ENCODE assay signal across 1 cellular context in genomic region chr1:24108334-24109165, GRCh38.
TF ChIP-seq lines count a peak whose summit lies in the region.

No MANE protein-coding gene starts in this region.

TF ChIP-seq in HepG2, 621 proteins besides CTCF, POLR2A, EP300 and RAD21 (continued from another document and continues in another):
- TF ChIP-seq, protein P1, sequence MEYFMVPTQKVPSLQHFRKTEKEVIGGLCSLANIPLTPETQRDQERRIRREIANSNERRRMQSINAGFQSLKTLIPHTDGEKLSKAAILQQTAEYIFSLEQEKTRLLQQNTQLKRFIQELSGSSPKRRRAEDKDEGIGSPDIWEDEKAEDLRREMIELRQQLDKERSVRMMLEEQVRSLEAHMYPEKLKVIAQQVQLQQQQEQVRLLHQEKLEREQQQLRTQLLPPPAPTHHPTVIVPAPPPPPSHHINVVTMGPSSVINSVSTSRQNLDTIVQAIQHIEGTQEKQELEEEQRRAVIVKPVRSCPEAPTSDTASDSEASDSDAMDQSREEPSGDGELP (IDR thresholded peaks at IDR 0.05; ENCODE audit: borderline replicate concordance, low read depth), result 0 out of 2 replicates have a peak, but pooled peaks have one; percentile 38
- TF ChIP-seq ARNT (IDR thresholded peaks at IDR 0.05), result no peak
- TF ChIP-seq ZSCAN9 (CRISPR knock-in tag; IDR thresholded peaks at IDR 0.05; ENCODE audit: borderline replicate concordance), result no peak
- no peak for TF ChIP-seq FOXP1 (IDR thresholded peaks at IDR 0.05)
- TF ChIP-seq FOXP1 (CRISPR knock-in tag; IDR thresholded peaks at IDR 0.05), result peak; percentile 44; the same call in 1 of the 2 replicates
- 0 out of 2 replicates have a peak, but pooled peaks have one; percentile 20 for TF ChIP-seq CREM (IDR thresholded peaks at IDR 0.05)
- TF ChIP-seq CREM (CRISPR knock-in tag; IDR thresholded peaks at IDR 0.05), result no peak
- no peak for TF ChIP-seq HMG20B (CRISPR knock-in tag; conservative IDR thresholded peaks at IDR 0.05)
- 0 out of 2 replicates have a peak, but pooled peaks have one; percentile 50 for TF ChIP-seq ZZZ3 (CRISPR knock-in tag; IDR thresholded peaks at IDR 0.05; ENCODE audit: borderline replicate concordance)
- TF ChIP-seq FOSL2 (CRISPR knock-in tag; IDR thresholded peaks at IDR 0.05), result peak; percentile 66
- TF ChIP-seq ZSCAN25 (CRISPR knock-in tag; IDR thresholded peaks at IDR 0.05), result 0 out of 2 replicates have a peak, but pooled peaks have one; percentile 64
- peak; percentile 89 for TF ChIP-seq RXRA (CRISPR knock-in tag; IDR thresholded peaks at IDR 0.05)
- TF ChIP-seq ZBTB7A (CRISPR knock-in tag; IDR thresholded peaks at IDR 0.05), result peak; percentile 50; the same call in 1 of the 2 replicates
- peak; percentile 57; the same call in 1 of the 2 replicates for TF ChIP-seq POLR2AphosphoS5 (IDR thresholded peaks at IDR 0.05; ENCODE audit: low read depth, low read length)
- peak; percentile 52; the same call in 1 of the 2 replicates for TF ChIP-seq KMT2B (CRISPR knock-in tag; IDR thresholded peaks at IDR 0.05)
- TF ChIP-seq MZF1 (CRISPR knock-in tag; IDR thresholded peaks at IDR 0.05; ENCODE audit: borderline replicate concordance), result 0 out of 2 replicates have a peak, but pooled peaks have one; percentile 18
- 0 out of 2 replicates have a peak, but pooled peaks have one; percentile 55 for TF ChIP-seq TSC22D2 (CRISPR knock-in tag; IDR thresholded peaks at IDR 0.05; ENCODE audit: borderline replicate concordance)
- TF ChIP-seq, protein P2, sequence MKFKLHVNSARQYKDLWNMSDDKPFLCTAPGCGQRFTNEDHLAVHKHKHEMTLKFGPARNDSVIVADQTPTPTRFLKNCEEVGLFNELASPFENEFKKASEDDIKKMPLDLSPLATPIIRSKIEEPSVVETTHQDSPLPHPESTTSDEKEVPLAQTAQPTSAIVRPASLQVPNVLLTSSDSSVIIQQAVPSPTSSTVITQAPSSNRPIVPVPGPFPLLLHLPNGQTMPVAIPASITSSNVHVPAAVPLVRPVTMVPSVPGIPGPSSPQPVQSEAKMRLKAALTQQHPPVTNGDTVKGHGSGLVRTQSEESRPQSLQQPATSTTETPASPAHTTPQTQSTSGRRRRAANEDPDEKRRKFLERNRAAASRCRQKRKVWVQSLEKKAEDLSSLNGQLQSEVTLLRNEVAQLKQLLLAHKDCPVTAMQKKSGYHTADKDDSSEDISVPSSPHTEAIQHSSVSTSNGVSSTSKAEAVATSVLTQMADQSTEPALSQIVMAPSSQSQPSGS (CRISPR knock-in tag; IDR thresholded peaks at IDR 0.05), result peak; percentile 65; the same call in 1 of the 2 replicates
- TF ChIP-seq ZNF691 (CRISPR knock-in tag; IDR thresholded peaks at IDR 0.05; ENCODE audit: borderline replicate concordance, low read depth), result peak; percentile 81; the same call in 1 of the 2 replicates
- no peak for TF ChIP-seq SOX6 (IDR thresholded peaks at IDR 0.05)
- peak; percentile 35; the same call in 1 of the 2 replicates for TF ChIP-seq SOX6 (CRISPR knock-in tag; IDR thresholded peaks at IDR 0.05)
- TF ChIP-seq E2F1 (CRISPR knock-in tag; IDR thresholded peaks at IDR 0.05), result no peak; the same call in 1 of the 2 replicates
- peak; percentile 60; the same call in 1 of the 2 replicates for TF ChIP-seq ZNF251 (CRISPR knock-in tag; IDR thresholded peaks at IDR 0.05)
- TF ChIP-seq, protein P3, sequence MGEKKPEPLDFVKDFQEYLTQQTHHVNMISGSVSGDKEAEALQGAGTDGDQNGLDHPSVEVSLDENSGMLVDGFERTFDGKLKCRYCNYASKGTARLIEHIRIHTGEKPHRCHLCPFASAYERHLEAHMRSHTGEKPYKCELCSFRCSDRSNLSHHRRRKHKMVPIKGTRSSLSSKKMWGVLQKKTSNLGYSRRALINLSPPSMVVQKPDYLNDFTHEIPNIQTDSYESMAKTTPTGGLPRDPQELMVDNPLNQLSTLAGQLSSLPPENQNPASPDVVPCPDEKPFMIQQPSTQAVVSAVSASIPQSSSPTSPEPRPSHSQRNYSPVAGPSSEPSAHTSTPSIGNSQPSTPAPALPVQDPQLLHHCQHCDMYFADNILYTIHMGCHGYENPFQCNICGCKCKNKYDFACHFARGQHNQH (CRISPR knock-in tag; IDR thresholded peaks at IDR 0.05), result peak; percentile 60
- 0 out of 2 replicates have a peak, but pooled peaks have one; percentile 39 for TF ChIP-seq POLR2G (IDR thresholded peaks at IDR 0.05; ENCODE audit: low read depth, low read length)
- 0 out of 2 replicates have a peak, but pooled peaks have one; percentile 8 for TF ChIP-seq ZBTB37 (CRISPR knock-in tag; IDR thresholded peaks at IDR 0.05)
- TF ChIP-seq ZNF205 (CRISPR knock-in tag; IDR thresholded peaks at IDR 0.05), result peak; percentile 48; the same call in 1 of the 2 replicates
- no peak for TF ChIP-seq NONO (IDR thresholded peaks at IDR 0.05)
- TF ChIP-seq NONO (CRISPR knock-in tag; conservative IDR thresholded peaks at IDR 0.05), result peak; percentile 59; the same call in 1 of the 2 replicates
- 0 out of 2 replicates have a peak, but pooled peaks have one; percentile 43 for TF ChIP-seq ZBTB2 (CRISPR knock-in tag; IDR thresholded peaks at IDR 0.05; ENCODE audit: low read depth)
- 0 out of 2 replicates have a peak, but pooled peaks have one; percentile 28 for TF ChIP-seq CEBPG (CRISPR knock-in tag; IDR thresholded peaks at IDR 0.05)
- peak; percentile 17; the same call in 1 of the 2 replicates for TF ChIP-seq FOXC1 (CRISPR knock-in tag; IDR thresholded peaks at IDR 0.05; ENCODE audit: borderline replicate concordance)
- 0 out of 2 replicates have a peak, but pooled peaks have one; percentile 13 for TF ChIP-seq THAP11 (CRISPR knock-in tag; IDR thresholded peaks at IDR 0.05)
- TF ChIP-seq RXRB (CRISPR knock-in tag; IDR thresholded peaks at IDR 0.05; ENCODE audit: borderline replicate concordance), result peak; percentile 79
- TF ChIP-seq ZNF639 (CRISPR knock-in tag; conservative IDR thresholded peaks at IDR 0.05), result 0 out of 2 replicates have a peak, but pooled peaks have one; percentile 39
- TF ChIP-seq, protein P4, sequence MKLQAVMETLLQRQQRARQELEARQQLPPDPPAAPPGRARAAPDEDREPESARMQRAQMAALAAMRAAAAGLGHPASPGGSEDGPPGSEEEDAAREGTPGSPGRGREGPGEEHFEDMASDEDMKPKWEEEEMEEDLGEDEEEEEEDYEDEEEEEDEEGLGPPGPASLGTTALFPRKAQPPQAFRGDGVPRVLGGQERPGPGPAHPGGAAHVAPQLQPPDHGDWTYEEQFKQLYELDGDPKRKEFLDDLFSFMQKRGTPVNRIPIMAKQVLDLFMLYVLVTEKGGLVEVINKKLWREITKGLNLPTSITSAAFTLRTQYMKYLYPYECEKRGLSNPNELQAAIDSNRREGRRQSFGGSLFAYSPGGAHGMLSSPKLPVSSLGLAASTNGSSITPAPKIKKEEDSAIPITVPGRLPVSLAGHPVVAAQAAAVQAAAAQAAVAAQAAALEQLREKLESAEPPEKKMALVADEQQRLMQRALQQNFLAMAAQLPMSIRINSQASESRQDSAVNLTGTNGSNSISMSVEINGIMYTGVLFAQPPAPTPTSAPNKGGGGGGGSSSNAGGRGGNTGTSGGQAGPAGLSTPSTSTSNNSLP (IDR thresholded peaks at IDR 0.05; ENCODE audit: low read depth, low read length), result no peak
- peak; percentile 82 for TF ChIP-seq ZFP91 (CRISPR knock-in tag; IDR thresholded peaks at IDR 0.05; ENCODE audit: borderline replicate concordance)
- TF ChIP-seq, protein P5, sequence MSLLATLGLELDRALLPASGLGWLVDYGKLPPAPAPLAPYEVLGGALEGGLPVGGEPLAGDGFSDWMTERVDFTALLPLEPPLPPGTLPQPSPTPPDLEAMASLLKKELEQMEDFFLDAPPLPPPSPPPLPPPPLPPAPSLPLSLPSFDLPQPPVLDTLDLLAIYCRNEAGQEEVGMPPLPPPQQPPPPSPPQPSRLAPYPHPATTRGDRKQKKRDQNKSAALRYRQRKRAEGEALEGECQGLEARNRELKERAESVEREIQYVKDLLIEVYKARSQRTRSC (CRISPR knock-in tag; IDR thresholded peaks at IDR 0.05; ENCODE audit: low read depth), result 0 out of 2 replicates have a peak, but pooled peaks have one; percentile 39
- TF ChIP-seq ZBTB25 (CRISPR knock-in tag; IDR thresholded peaks at IDR 0.05), result 0 out of 2 replicates have a peak, but pooled peaks have one; percentile 15
- TF ChIP-seq DRAP1 (CRISPR knock-in tag; IDR thresholded peaks at IDR 0.05), result peak; percentile 71
- TF ChIP-seq ZNF768 (CRISPR knock-in tag; IDR thresholded peaks at IDR 0.05), result 0 out of 2 replicates have a peak, but pooled peaks have one; percentile 6
- no peak for TF ChIP-seq MYPOP (CRISPR knock-in tag; IDR thresholded peaks at IDR 0.05)
- 0 out of 2 replicates have a peak, but pooled peaks have one; percentile 39 for TF ChIP-seq HOXA3 (CRISPR knock-in tag; IDR thresholded peaks at IDR 0.05)
- TF ChIP-seq PAX8 (CRISPR knock-in tag; IDR thresholded peaks at IDR 0.05; ENCODE audit: borderline replicate concordance), result no peak
- 0 out of 2 replicates have a peak, but pooled peaks have one; percentile 30 for TF ChIP-seq ZNF337 (CRISPR knock-in tag; IDR thresholded peaks at IDR 0.05; ENCODE audit: borderline replicate concordance, low read depth)
